11 cellular contexts compared by ENCODE assay signal in genomic region chr2:85255813-85256581, GRCh38.
A peak's percentile ranks its signal among the peaks of the same experiment; 100 is the strongest.
DNase-seq lines count a peak whose midpoint lies in the region; ATAC-seq and TF ChIP-seq lines count a peak whose summit lies in the region.
"Had no signal": no experiment of that assay in that cellular context is flagged by ENCODE, and none has a peak within 500 bp of the region (broad histone marks: within the 10 kb centered on the region; RNA-seq: fewer than 3 reads in every experiment).

No MANE protein-coding gene starts in this region.

- H3K36me3 Mint-ChIP-seq in chondrocyte (ENCODE audit: low read depth) (no peaks in the 10 kb centered on the region), CD14-positive monocyte (no peaks in the 10 kb centered on the region)
- H3K36me3 Mint-ChIP-seq: activated naive CD4-positive, alpha-beta T cell treated with anti-CD3 and anti-CD28 coated beads, Interleukin-2, amount 50 U/mL, for 24 hours had no signal

- no peaks in the 10 kb centered on the region for H3K9me3 Mint-ChIP-seq in chondrocyte (ENCODE audit: low read depth)
- no peaks in the 10 kb centered on the region for H3K9me3 Mint-ChIP-seq in CD14-positive monocyte
- H3K9me3 Mint-ChIP-seq: activated naive CD4-positive, alpha-beta T cell treated with anti-CD3 and anti-CD28 coated beads, Interleukin-2, amount 50 U/mL, for 24 hours; T-helper 1 cell treated with Interleukin-12 subunit alpha and Interleukin-12 subunit beta and Interleukin-4 antibody, amounts not matched to agents 30 μg/mL and 1 μg/mL, for 36 hours had no signal

- peak overlapping the region; percentile 92 for H3K27ac Mint-ChIP-seq in chondrocyte (ENCODE audit: unreplicated experiment)
- H3K27ac Mint-ChIP-seq in CD14-positive monocyte: peak overlapping the region in 1 of 7 donors; percentile 80
- H3K27ac Mint-ChIP-seq: activated naive CD4-positive, alpha-beta T cell treated with anti-CD3 and anti-CD28 coated beads, Interleukin-2, amount 50 U/mL, for 24 hours; T-helper 1 cell treated with Interleukin-12 subunit alpha and Interleukin-12 subunit beta and Interleukin-4 antibody, amounts not matched to agents 30 μg/mL and 1 μg/mL, for 36 hours had no signal

- ATAC-seq in HG02840 (IDR thresholded peaks at IDR 0.05; ENCODE audit: low FRiP score, unreplicated experiment) (no peak), HG02642 (IDR thresholded peaks at IDR 0.05; ENCODE audit: poor library complexity, unreplicated experiment) (no peak)

- DNase-seq in chondrocyte (ENCODE audit: low spot score) (peak; percentile 52), iris pigment epithelial cell (ENCODE audit: low read depth) (peak; percentile 57), CD14-positive monocyte (ENCODE audit: low spot score) (no peak)
- DNase-seq in activated CD8-positive, alpha-beta memory T cell treated with anti-CD3 and anti-CD28 coated beads for 24 hours: no peak

- H3K27ac ChIP-seq in HUES6 (ENCODE audit: low read depth, low read length) (peak overlapping the region; percentile 85), stomach smooth muscle (ENCODE audit: low read length) (peak overlapping the region; percentile 2)

- TF ChIP-seq CTCF in chondrocyte (IDR thresholded peaks at IDR 0.05): no peak
- no peak for TF ChIP-seq CTCF in CD14-positive monocyte (IDR thresholded peaks at IDR 0.05)

- no peaks in the 10 kb centered on the region for H3K27me3 Mint-ChIP-seq in chondrocyte (ENCODE audit: low read depth)
- H3K27me3 Mint-ChIP-seq in CD14-positive monocyte (ENCODE audit: low read depth in 3 of 3): peaks cover 0 to 3% (median 0%) of the 10 kb centered on the region in 3 donors
- H3K27me3 Mint-ChIP-seq: activated naive CD4-positive, alpha-beta T cell treated with anti-CD3 and anti-CD28 coated beads, Interleukin-2, amount 50 U/mL, for 24 hours had no signal

- H3K36me3 ChIP-seq in HUES6 (ENCODE audit: control insufficient read depth, insufficient read depth, low read length) (no peaks in the 10 kb centered on the region; the same call in 1 of the 2 replicates), stomach smooth muscle (ENCODE audit: control insufficient read depth in 2 of 2, insufficient read depth in 2 of 2, low read length in 2 of 2) (no peaks in the 10 kb centered on the region)

- intact Hi-C loops in CD14-positive monocyte (cut with micrococcal nuclease): no loop called here

- H3K9ac ChIP-seq in HUES6 (ENCODE audit: low read length): peak overlapping the region; percentile 67
- peak overlapping the region in 1 of 2 donors; percentile 29 for H3K9ac ChIP-seq in stomach smooth muscle (ENCODE audit: low read length in 2 of 2)

- H3K4me1 Mint-ChIP-seq in chondrocyte (ENCODE audit: low read depth) (peaks cover 66% of the 10 kb centered on the region), CD14-positive monocyte (no peaks in the 10 kb centered on the region)
- H3K4me1 Mint-ChIP-seq: activated naive CD4-positive, alpha-beta T cell treated with anti-CD3 and anti-CD28 coated beads, Interleukin-2, amount 50 U/mL, for 24 hours had no signal

- H3K4me1 ChIP-seq in HUES6 (ENCODE audit: control insufficient read depth, insufficient read depth, low read length): peaks cover 91% of the 10 kb centered on the region
- H3K4me1 ChIP-seq in stomach smooth muscle (ENCODE audit: control insufficient read depth, insufficient read depth, low read length): peaks cover 48% of the 10 kb centered on the region

- H3K4me3 Mint-ChIP-seq in chondrocyte (ENCODE audit: unreplicated experiment) (peak overlapping the region; percentile 69), CD14-positive monocyte (no peak overlapping the region)
- H3K4me3 Mint-ChIP-seq: activated naive CD4-positive, alpha-beta T cell treated with anti-CD3 and anti-CD28 coated beads, Interleukin-2, amount 50 U/mL, for 24 hours; T-helper 1 cell treated with Interleukin-12 subunit alpha and Interleukin-12 subunit beta and Interleukin-4 antibody, amounts not matched to agents 30 μg/mL and 1 μg/mL, for 36 hours had no signal

- H3K4me3 ChIP-seq in HUES6 (ENCODE audit: low read depth, low read length) (peak overlapping the region; percentile 43), stomach smooth muscle (ENCODE audit: low read length in 2 of 2) (peak overlapping the region; percentile 34 to 67)
- H3K4me3 ChIP-seq: lung had no signal

- peaks cover 14% of the 10 kb centered on the region; the same call in 1 of the 2 replicates for H3K27me3 ChIP-seq in HUES6 (ENCODE audit: control insufficient read depth, insufficient read depth, low read length)
- no peaks in the 10 kb centered on the region for H3K27me3 ChIP-seq in stomach smooth muscle (ENCODE audit: control insufficient read depth in 1 of 2, insufficient read depth in 2 of 2, low read length in 2 of 2)

- H3K9me3 ChIP-seq in HUES6 (ENCODE audit: control insufficient read depth, insufficient read depth, low read depth, low read length) (no peaks in the 10 kb centered on the region), stomach smooth muscle (ENCODE audit: control insufficient read depth in 2 of 2, low read length in 2 of 2) (no peaks in the 10 kb centered on the region)

Comparison
In these comparisons a context has a peak if more than half of its experiments do, and no peak if none do; other contexts are left out.
1. DNase-seq: peak in chondrocyte (single experiment) and iris pigment epithelial cell (single experiment); none in CD14-positive monocyte (single experiment) and activated CD8-positive, alpha-beta memory T cell treated with anti-CD3 and anti-CD28 coated beads for 24 hours (single experiment).